Comparison of ENCODE assay signal across 8 cellular contexts in genomic region chr3:185460719-185461350, GRCh38. TPM values are rescaled to one million over a fixed set of nuclear protein-coding genes. Genes with fewer than 3 reads are reported as not detected.
DNase-seq lines count a peak whose midpoint lies in the region; ATAC-seq and TF ChIP-seq lines count a peak whose summit lies in the region.

No MANE protein-coding gene starts in this region.

- peak; percentile 67 for TF ChIP-seq CTCF in A673 (conservative IDR thresholded peaks at IDR 0.05; ENCODE audit: low read depth, low read length)
- peak; percentile 34 for TF ChIP-seq CTCF in glutamatergic neuron (IDR thresholded peaks at IDR 0.05; ENCODE audit: partially characterized antibody, unreplicated experiment)
- TF ChIP-seq CTCF in left lung (IDR thresholded peaks at IDR 0.05): no peak
- TF ChIP-seq CTCF in prostate gland (IDR thresholded peaks at IDR 0.05): peak in 2 of 4 experiments; percentile 39 to 50

- DNase-seq in A673 (ENCODE audit: low spot score) (peak; percentile 56), GM23248 (peak; percentile 43), SK-N-MC (ENCODE audit: low read depth, low spot score) (peak; percentile 18), glutamatergic neuron (no peak), left lung (no peak), prostate gland (ENCODE audit: low spot score) (no peak), retina (no peak)
- DNase-seq in activated naive CD4-positive, alpha-beta T cell treated with anti-CD3 and anti-CD28 coated beads, Interleukin-2, amount 50 U/mL, for 16 hours: no peak

- no peak overlapping the region for H2AFZ ChIP-seq in GM23248

- no peaks in the 10 kb centered on the region for H4K20me1 ChIP-seq in GM23248 (ENCODE audit: insufficient read depth)

- H3K9ac ChIP-seq in GM23248: no peak overlapping the region
- H3K9ac ChIP-seq in SK-N-MC (ENCODE audit: insufficient read length): no peak overlapping the region

- intact Hi-C loops in A673 (cut with micrococcal nuclease; ENCODE audit: unreplicated experiment) (no loop called here), left lung (cut with DNase I) (no loop called here), prostate gland (cut with DNase I) (no loop called here)

- H3K27me3 ChIP-seq in A673 (replicated peaks; ENCODE audit: insufficient read depth, low read depth, low read length, poor library complexity): no peaks in the 10 kb centered on the region
- no peaks in the 10 kb centered on the region for H3K27me3 ChIP-seq in GM23248 (replicated peaks; ENCODE audit: insufficient read depth)
- H3K27me3 ChIP-seq in left lung: no peaks in the 10 kb centered on the region
- no peaks in the 10 kb centered on the region for H3K27me3 ChIP-seq in prostate gland (replicated peaks; ENCODE audit: insufficient read depth)

- CTCF ChIA-PET in A673 (lab: Charles Lee): interaction anchor here (0.5 to 2.2 kb wide), 5 partner anchors 9 to 1098 kb away, joined by 3 to 11 read pairs (median 4); partner anchors contain the start of gene LIPH

- H3K9me3 ChIP-seq in A673 (ENCODE audit: low read depth, low read length, poor library complexity, severe bottlenecking) (no peaks in the 10 kb centered on the region), GM23248 (ENCODE audit: low read depth) (no peaks in the 10 kb centered on the region), SK-N-MC (ENCODE audit: low read depth, low read length) (no peaks in the 10 kb centered on the region), left lung (no peaks in the 10 kb centered on the region), prostate gland (no peaks in the 10 kb centered on the region)

- H3K36me3 ChIP-seq in A673 (ENCODE audit: insufficient read depth, low read length, poor library complexity, severe bottlenecking) (no peaks in the 10 kb centered on the region), GM23248 (ENCODE audit: low read depth) (no peaks in the 10 kb centered on the region), SK-N-MC (ENCODE audit: insufficient read depth, low read length) (no peaks in the 10 kb centered on the region), left lung (peaks cover 0 to 19% of the 10 kb centered on the region in 2 donors), prostate gland (no peaks in the 10 kb centered on the region)

- 55 to 60% methylated on average over 6 of the region's 6 CpGs for WGBS in GM23248 (ENCODE audit: low coverage in 1 of 2, low lambda C conversion rate in 2 of 2, missing lambda C conversion rate in 2 of 2), 2 experiments
- whole genome bisulfite sequencing in prostate gland: 76% methylated on average over 6 of the region's 6 CpGs

- no TSS peak for BruUV-seq in A673 (replicated peaks; lab: Mats Ljungman, UMichigan)

- H3K9me2 ChIP-seq in GM23248 (ENCODE audit: insufficient read depth): no peaks in the 10 kb centered on the region

- H3K27ac Mint-ChIP-seq in glutamatergic neuron (ENCODE audit: unreplicated experiment): no peak overlapping the region

- H3K27ac ChIP-seq in A673 (ENCODE audit: low read depth, low read length, poor library complexity, severe bottlenecking) (no peak overlapping the region), GM23248 (no peak overlapping the region), SK-N-MC (no peak overlapping the region), left lung (no peak overlapping the region), prostate gland (no peak overlapping the region)

- no peak overlapping the region for H3K4me3 Mint-ChIP-seq in glutamatergic neuron (ENCODE audit: unreplicated experiment)

- H3K4me2 ChIP-seq in GM23248 (ENCODE audit: unreplicated experiment): no peak overlapping the region

- H3K9me3 Mint-ChIP-seq in glutamatergic neuron (ENCODE audit: unreplicated experiment): peaks cover 5% of the 10 kb centered on the region

- peaks cover 2% of the 10 kb centered on the region for H3K27me3 Mint-ChIP-seq in glutamatergic neuron (ENCODE audit: unreplicated experiment)

- H3K4me1 ChIP-seq in A673 (ENCODE audit: insufficient read depth, low read length, poor library complexity, severe bottlenecking) (no peaks in the 10 kb centered on the region), GM23248 (ENCODE audit: insufficient read depth) (no peaks in the 10 kb centered on the region), left lung (no peaks in the 10 kb centered on the region), prostate gland (replicated peaks) (no peaks in the 10 kb centered on the region)

- peaks cover 20% of the 10 kb centered on the region for H3K36me3 Mint-ChIP-seq in glutamatergic neuron (ENCODE audit: unreplicated experiment)

- H3K4me3 ChIP-seq in A673 (ENCODE audit: low read depth, low read length, poor library complexity, severe bottlenecking): no peak overlapping the region
- no peak overlapping the region for H3K4me3 ChIP-seq in GM23248
- H3K4me3 ChIP-seq in SK-N-MC: no peak overlapping the region
- no peak overlapping the region for H3K4me3 ChIP-seq in left lung
- no peak overlapping the region for H3K4me3 ChIP-seq in prostate gland

- POLR2A ChIA-PET in A673 (lab: Charles Lee; ENCODE audit: low non-redundant PET): no interaction called here

- in situ Hi-C loops in GM23248 (cut with MboI): no loop called here

- no peaks in the 10 kb centered on the region for H3F3A ChIP-seq in GM23248 (ENCODE audit: insufficient read depth)

- no peak for TF ChIP-seq POLR2A in prostate gland (IDR thresholded peaks at IDR 0.05)

- no peaks in the 10 kb centered on the region for H3K4me1 Mint-ChIP-seq in glutamatergic neuron (ENCODE audit: low read depth, unreplicated experiment)

- no peaks in the 10 kb centered on the region for H3K79me2 ChIP-seq in GM23248 (ENCODE audit: insufficient read depth)

- no peak for ATAC-seq in left lung

RNA-seq across cellular contexts. Expression of gene TMEM41A, which starts 38.0 kb away (rescaled TPM):
- total RNA-seq in A673 (2021) (27.7 and 29.9 TPM in 2 replicates), glutamatergic neuron (ENCODE audit: unreplicated experiment) (12.6 TPM), left lung (10 to 100 TPM; 26.3 to 28.4 TPM), prostate gland (10 to 100 TPM; 16.4 to 24.5 TPM)
- 13.2 and 15.8 TPM in 2 replicates for total RNA-seq in GM23248 (2014; rRNA removed; shearing (Covaris generic))
- polyA plus RNA-seq in GM23248 (2016; fragmentation: Nextera tagmentation; extraction: Ambion mirVana): 15.9 and 20.3 TPM in 2 replicates

Comparison
In these comparisons a context has a peak if more than half of its experiments do, and no peak if none do; other contexts are left out.
1. DNase-seq: peak in A673 (single experiment), GM23248 (single experiment) and SK-N-MC (single experiment); none in glutamatergic neuron (single experiment), activated naive CD4-positive, alpha-beta T cell treated with anti-CD3 and anti-CD28 coated beads, Interleukin-2, amount 50 U/mL, for 16 hours (single experiment), left lung (0 of 2), prostate gland (single experiment) and retina (single experiment).
2. CTCF ChIP-seq: peak in A673 (single experiment) and glutamatergic neuron (single experiment); none in left lung (0 of 2).